8 cellular contexts compared by ENCODE assay signal in genomic region chr1:154936416-154937050, GRCh38. TPM values are rescaled to one million over a fixed set of nuclear protein-coding genes. Genes with fewer than 3 reads are reported as not detected.
A peak's percentile ranks its signal among the peaks of the same experiment; 100 is the strongest.
DNase-seq lines count a peak whose midpoint lies in the region; ATAC-seq and TF ChIP-seq lines count a peak whose summit lies in the region.

PMVK (minus strand) TSS chr1:154936719; CDS start chr1:154936685, 34 bp downstream.

- peaks cover 7% of the 10 kb centered on the region for H3K36me3 Mint-ChIP-seq in activated naive CD8-positive, alpha-beta T cell treated with anti-CD3 and anti-CD28 coated beads for 36 hours

- intact Hi-C loops in head of caudate nucleus (cut with DNase I) = loop anchor here (5.0 kb wide), 1 partner anchor 379 kb away; the partner anchor contains the start of gene UBE2Q1
- intact Hi-C loops in ovary (cut with DNase I) = no loop called here
- intact Hi-C loops in thyroid gland (cut with DNase I) = no loop called here

- peak; percentile 98 for DNase-seq in NCI-H1092 treated with DMSO at 0.1 percent for 48 hours (lab: John Stamatoyannopoulos, UW)
- DNase-seq in SKM-1 (lab: John Stamatoyannopoulos, UW; ENCODE audit: unreplicated experiment) = peak; percentile 96
- DNase-seq in activated naive CD8-positive, alpha-beta T cell treated with anti-CD3 and anti-CD28 coated beads for 36 hours = peak; percentile 91
- DNase-seq in head of caudate nucleus = peak; percentile 92 to 99 (median 97)
- DNase-seq in ovary = peak; percentile 94 to 97 (median 96)
- DNase-seq in thyroid gland = peak; percentile 98

- peak within 1 kb of the TSS; percentile 96 for H3K27ac Mint-ChIP-seq in activated naive CD8-positive, alpha-beta T cell treated with anti-CD3 and anti-CD28 coated beads for 36 hours

- peak; percentile 66 for ATAC-seq in HG02610 (IDR thresholded peaks at IDR 0.05; ENCODE audit: unreplicated experiment)

- H3K4me1 ChIP-seq in ovary (ENCODE audit: insufficient read depth) = peaks cover 13% of the 10 kb centered on the region
- peaks cover 15 to 36% of the 10 kb centered on the region in 2 donors for H3K4me1 ChIP-seq in thyroid gland

- TF ChIP-seq CTCF in ovary (IDR thresholded peaks at IDR 0.05) = peak; percentile 10 to 57 (median 55)
- peak in 4 of 6 experiments; percentile 25 to 42 (median 31) for TF ChIP-seq CTCF in thyroid gland (IDR thresholded peaks at IDR 0.05)

- H3K9me3 ChIP-seq in ovary = no peaks in the 10 kb centered on the region
- H3K9me3 ChIP-seq in thyroid gland = no peaks in the 10 kb centered on the region

- H3K27me3 Mint-ChIP-seq in activated naive CD8-positive, alpha-beta T cell treated with anti-CD3 and anti-CD28 coated beads for 36 hours = no peaks in the 10 kb centered on the region

- H3K27ac ChIP-seq in ovary (peak within 1 kb of the TSS; percentile 94 to 95), thyroid gland (peak within 1 kb of the TSS; percentile 98 to 99 (median 99))

- H3K9me3 Mint-ChIP-seq in activated naive CD8-positive, alpha-beta T cell treated with anti-CD3 and anti-CD28 coated beads for 36 hours = no peaks in the 10 kb centered on the region

- TF ChIP-seq POLR2A in GM10847 (IDR thresholded peaks at IDR 0.05; ENCODE audit: extremely low read depth, insufficient read length) (peak; percentile 81), ovary (IDR thresholded peaks at IDR 0.05) (peak; percentile 70), thyroid gland (IDR thresholded peaks at IDR 0.05) (peak in 1 of 2 donors; percentile 75)

- WGBS in ovary, 3 donors = 0 to 1% (median 1%) methylated on average over 50 of the region's 50 CpGs
- WGBS in thyroid gland, 2 donors = 0 to 1% methylated on average over 22 to 46 of the region's 50 CpGs

- no peaks in the 10 kb centered on the region for H3K36me3 ChIP-seq in ovary
- no peaks in the 10 kb centered on the region for H3K36me3 ChIP-seq in thyroid gland

- H3K4me3 Mint-ChIP-seq in activated naive CD8-positive, alpha-beta T cell treated with anti-CD3 and anti-CD28 coated beads for 36 hours = peak within 1 kb of the TSS; percentile 93

- peaks cover 49% of the 10 kb centered on the region for H3K4me1 Mint-ChIP-seq in activated naive CD8-positive, alpha-beta T cell treated with anti-CD3 and anti-CD28 coated beads for 36 hours

- H3K27me3 ChIP-seq in ovary = no peaks in the 10 kb centered on the region
- H3K27me3 ChIP-seq in thyroid gland = no peaks in the 10 kb centered on the region

- TF ChIP-seq EP300 in ovary (IDR thresholded peaks at IDR 0.05) = no peak

- H3K4me3 ChIP-seq in ovary (peak within 1 kb of the TSS; percentile 55), thyroid gland (replicated peaks in 1 of 3) (peak within 1 kb of the TSS in 2 of 3 donors; percentile 33 to 50)

RNA-seq across cellular contexts. Expression of gene PMVK, which starts in this region (rescaled TPM):
- 10 to 100 TPM; 29.8 to 32.8 TPM for total RNA-seq in activated naive CD8-positive, alpha-beta T cell treated with anti-CD3 and anti-CD28 coated beads for 36 hours
- 10 to 100 TPM in 6 of 7 donors, 1 to 10 TPM in 1; 8.6 to 50.7 (median 35.3) TPM for total RNA-seq in ovary
- polyA plus RNA-seq in ovary = 10 to 100 TPM; 21.4 to 30.6 TPM
- total RNA-seq in thyroid gland = 10 to 100 TPM; 15.0 to 28.2 (median 21.2) TPM

Comparison
In these comparisons a context has a peak if more than half of its experiments do, and no peak if none do; other contexts are left out.
1. Peak in every context shown above with its lines: DNase-seq, ATAC-seq, H3K4me3 ChIP-seq and H3K27ac ChIP-seq.